ENCODE assay signal across 16 cellular contexts in genomic region chr1:185400057-185400456, GRCh38.
DNase-seq lines count a peak whose midpoint lies in the region; ATAC-seq, FAIRE-seq and TF ChIP-seq lines count a peak whose summit lies in the region.
"Had no signal": no experiment of that assay in that cellular context is flagged by ENCODE, and none has a peak within 500 bp of the region (broad histone marks: within the 10 kb centered on the region; RNA-seq: fewer than 3 reads in every experiment).

No MANE protein-coding gene starts in this region.

- TF ChIP-seq CTCF in astrocyte of the spinal cord (IDR thresholded peaks at IDR 0.05; ENCODE audit: low read depth, low read length), result no peak
- no peak for TF ChIP-seq CTCF in D721Med (IDR thresholded peaks at IDR 0.05; ENCODE audit: insufficient read depth, missing control alignments)

- H3K4me3 ChIP-seq in astrocyte of the spinal cord (ENCODE audit: low read depth, low read length), result no peak overlapping the region
- H3K4me3 ChIP-seq: cardiac muscle cell, esophagus squamous epithelium had no signal

- peak; percentile 49 for DNase-seq in AG08396 (ENCODE audit: low spot score)
- peak; percentile 45 for DNase-seq in HS-5 (ENCODE audit: low read depth)
- peak; percentile 87 for DNase-seq in astrocyte of the spinal cord (ENCODE audit: low read depth, low spot score)
- DNase-seq in kidney glomerular epithelial cell (lab: John Stamatoyannopoulos, UW), result peak; percentile 12
- DNase-seq in nucleus accumbens (lab: John Stamatoyannopoulos, UW), result no peak
- DNase-seq in D721Med (ENCODE audit: insufficient read length, low spot score), result no peak
- DNase-seq in activated T-cell treated with anti-CD3 and anti-CD28 coated beads, Interleukin-2, amount 50 U/mL, for 24 hours, result no peak
- DNase-seq: activated effector memory CD4-positive, alpha-beta T cell treated with Interleukin-2 at 50 U/mL for 16 hours; esophagus squamous epithelium; Kasumi-1; NCI-H2107; NK-92 treated with Interleukin-12 subunit alpha and Interleukin-12 subunit beta, amount 100 ng/mL, for 24 hours; stimulated activated naive CD8-positive, alpha-beta T cell treated with anti-CD3 and anti-CD28 coated beads, Interleukin-15, amount 100 ng/mL, for 72 hours; T-helper 2 cell had no signal

- no peak for ATAC-seq in HG03039 (IDR thresholded peaks at IDR 0.05; ENCODE audit: unreplicated experiment)
- ATAC-seq: stimulated activated naive CD8-positive, alpha-beta T cell treated with anti-CD3 and anti-CD28 coated beads, Interleukin-15, amount 100 ng/mL, for 72 hours had no signal

- in situ Hi-C loops in astrocyte of the spinal cord (cut with HindIII; ENCODE audit: low sequenced_read_pairs), result no loop called here

- H3K9me3 Mint-ChIP-seq in activated T-cell treated with anti-CD3 and anti-CD28 coated beads, Interleukin-2, amount 50 U/mL, for 24 hours, result no peaks in the 10 kb centered on the region
- H3K9me3 Mint-ChIP-seq: stimulated activated naive CD8-positive, alpha-beta T cell treated with anti-CD3 and anti-CD28 coated beads, Interleukin-15, amount 100 ng/mL, for 72 hours had no signal

- H3K4me3 Mint-ChIP-seq in activated T-cell treated with anti-CD3 and anti-CD28 coated beads, Interleukin-2, amount 50 U/mL, for 24 hours, result no peak overlapping the region
- H3K4me3 Mint-ChIP-seq: stimulated activated naive CD8-positive, alpha-beta T cell treated with anti-CD3 and anti-CD28 coated beads, Interleukin-15, amount 100 ng/mL, for 72 hours had no signal

- no peaks in the 10 kb centered on the region for H3K27me3 Mint-ChIP-seq in activated T-cell treated with anti-CD3 and anti-CD28 coated beads, Interleukin-2, amount 50 U/mL, for 24 hours

- H3K27ac Mint-ChIP-seq in activated T-cell treated with anti-CD3 and anti-CD28 coated beads, Interleukin-2, amount 50 U/mL, for 24 hours, result no peak overlapping the region
- H3K27ac Mint-ChIP-seq: stimulated activated naive CD8-positive, alpha-beta T cell treated with anti-CD3 and anti-CD28 coated beads, Interleukin-15, amount 100 ng/mL, for 72 hours had no signal

- no peaks in the 10 kb centered on the region for H3K36me3 Mint-ChIP-seq in activated T-cell treated with anti-CD3 and anti-CD28 coated beads, Interleukin-2, amount 50 U/mL, for 24 hours (ENCODE audit: low read depth)

- peaks cover 3% of the 10 kb centered on the region for H3K4me1 Mint-ChIP-seq in activated T-cell treated with anti-CD3 and anti-CD28 coated beads, Interleukin-2, amount 50 U/mL, for 24 hours (ENCODE audit: low read depth)

- no peak for FAIRE-seq in D721Med (lab: Jason Lieb, UNC)

Comparison
In these comparisons a context has a peak if more than half of its experiments do, and no peak if none do; other contexts are left out.
1. DNase-seq: peak in AG08396 (single experiment), HS-5 (single experiment), astrocyte of the spinal cord (single experiment) and kidney glomerular epithelial cell (single experiment); none in nucleus accumbens (0 of 56), D721Med (single experiment) and activated T-cell treated with anti-CD3 and anti-CD28 coated beads, Interleukin-2, amount 50 U/mL, for 24 hours (single experiment).